ENCODE assay signal across 16 cellular contexts in genomic region chr3:51637144-51637940, GRCh38.
"Had no signal": no experiment of that assay in that cellular context is flagged by ENCODE, and none has a peak within 500 bp of the region (broad histone marks: within the 10 kb centered on the region; RNA-seq: fewer than 3 reads in every experiment).

No MANE protein-coding gene starts in this region.

- H3K4me3 ChIP-seq: psoas muscle, sigmoid colon, upper lobe of right lung had no signal

- H3K9me3 ChIP-seq: psoas muscle, sigmoid colon, upper lobe of right lung had no signal

- H3K27me3 ChIP-seq: sigmoid colon, upper lobe of right lung had no signal

- H3K4me1 ChIP-seq: psoas muscle, sigmoid colon, upper lobe of right lung had no signal

- H3K27ac Mint-ChIP-seq: activated CD4-positive, alpha-beta T cell treated with anti-CD3 and anti-CD28 coated beads, Interleukin-2, amount 10 ng/mL, durations not matched to agents 24 days and 14 days; natural killer cell treated with Interleukin-12 subunit alpha and Interleukin-12 subunit beta and Interleukin-15 and Interleukin-18, amount 100 ng/mL, for 72 hours; T-cell had no signal

- H3K9me3 Mint-ChIP-seq: activated CD4-positive, alpha-beta T cell treated with anti-CD3 and anti-CD28 coated beads, Interleukin-2, amount 10 ng/mL, durations not matched to agents 24 days and 14 days; central memory CD8-positive, alpha-beta T cell; immature natural killer cell; natural killer cell treated with Interleukin-12 subunit alpha and Interleukin-12 subunit beta and Interleukin-15 and Interleukin-18, amount 100 ng/mL, for 72 hours; T-cell had no signal

- H3K27me3 Mint-ChIP-seq: activated CD4-positive, alpha-beta T cell treated with anti-CD3 and anti-CD28 coated beads, Interleukin-2, amount 10 ng/mL, durations not matched to agents 24 days and 14 days; central memory CD8-positive, alpha-beta T cell; natural killer cell treated with Interleukin-12 subunit alpha and Interleukin-12 subunit beta and Interleukin-15 and Interleukin-18, amount 100 ng/mL, for 72 hours; T-cell had no signal

- H3K27ac ChIP-seq: epithelial cell of prostate, psoas muscle, sigmoid colon, upper lobe of right lung had no signal

- H3K4me1 Mint-ChIP-seq: central memory CD8-positive, alpha-beta T cell; immature natural killer cell; T-cell had no signal

- DNase-seq: activated CD8-positive, alpha-beta memory T cell treated with anti-CD3 and anti-CD28 coated beads for 24 hours; cortex of kidney; effector CD8-positive, alpha-beta T cell; left cardiac atrium; occipital lobe; psoas muscle; sigmoid colon; stimulated activated naive CD4-positive, alpha-beta T cell treated with Interleukin-2 at 50 U/mL for 16 hours; T1000; upper lobe of right lung had no signal

- H3K4me3 Mint-ChIP-seq: activated CD4-positive, alpha-beta T cell treated with anti-CD3 and anti-CD28 coated beads, Interleukin-2, amount 10 ng/mL, durations not matched to agents 24 days and 14 days; central memory CD8-positive, alpha-beta T cell; immature natural killer cell; natural killer cell treated with Interleukin-12 subunit alpha and Interleukin-12 subunit beta and Interleukin-15 and Interleukin-18, amount 100 ng/mL, for 72 hours; T-cell had no signal
